In the genomic region with DNA sequence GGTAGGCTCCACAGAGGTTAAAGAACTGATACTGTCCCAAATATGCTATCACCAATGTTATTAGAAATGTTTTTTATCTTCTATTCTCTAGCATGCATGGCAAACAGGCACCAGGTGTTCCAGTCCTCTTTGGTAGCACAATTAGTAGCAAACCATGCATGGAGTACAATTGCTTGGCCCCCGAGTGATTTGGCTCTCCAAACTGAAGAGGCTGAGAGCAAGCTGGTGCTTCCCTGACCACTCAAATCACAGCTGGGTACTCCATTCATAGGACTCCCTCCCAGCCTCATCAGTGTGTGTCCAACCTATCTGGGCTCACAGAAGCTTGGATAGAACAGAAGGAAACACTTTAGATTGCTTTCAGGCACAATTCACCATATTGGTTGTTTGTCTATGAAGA, we compare ENCODE assay signal across 23 cellular contexts.
DNase-seq lines count a peak whose midpoint lies in the region; ATAC-seq lines count a peak whose summit lies in the region.
"Had no signal": no experiment of that assay in that cellular context is flagged by ENCODE, and none has a peak within 500 bp of the region (broad histone marks: within the 10 kb centered on the region; RNA-seq: fewer than 3 reads in every experiment).

No MANE protein-coding gene starts in this region.

- ATAC-seq in GM19463 (IDR thresholded peaks at IDR 0.05; ENCODE audit: unreplicated experiment): no peak
- ATAC-seq in left lobe of liver: no peak
- ATAC-seq: A549; activated CD8-positive, alpha-beta memory T cell treated with anti-CD3 and anti-CD28 coated beads, Interleukin-2, amount 10 ng/mL, durations not matched to agents 7 days and 5 days; activated T-cell treated with anti-CD3 and anti-CD28 coated beads, Interleukin-2, amount 50 U/mL, for 4 hours; gastrocnemius medialis had no signal

- DNase-seq in DMS79 (lab: John Stamatoyannopoulos, UW) (peak; percentile 99), NCI-H128 (lab: John Stamatoyannopoulos, UW; ENCODE audit: unreplicated experiment) (peak; percentile 95), NCI-H2107 treated with DMSO at 0.1 percent for 48 hours (lab: John Stamatoyannopoulos, UW; ENCODE audit: unreplicated experiment) (peak; percentile 97), NCI-H524 treated with DMSO at 0.1 percent for 48 hours (lab: John Stamatoyannopoulos, UW) (peak; percentile 92), left lobe of liver (ENCODE audit: low spot score) (no peak), GDM1 (lab: John Stamatoyannopoulos, UW) (no peak), NOMO-1 treated with DMSO at 0.1 percent for 48 hours (lab: John Stamatoyannopoulos, UW; ENCODE audit: unreplicated experiment) (no peak)
- DNase-seq: activated CD4-positive, alpha-beta T cell treated with anti-CD3 and anti-CD28 coated beads, Interleukin-2, amount 50 U/mL, for 4 hours; activated CD8-positive, alpha-beta memory T cell treated with anti-CD3 and anti-CD28 coated beads, Interleukin-2, amount 10 ng/mL, durations not matched to agents 7 days and 5 days; activated gamma-delta T cell; activated naive CD8-positive, alpha-beta T cell treated with anti-CD3 and anti-CD28 coated beads for 36 hours; activated T-cell treated with anti-CD3 and anti-CD28 coated beads, Interleukin-2, amount 50 U/mL, for 4 hours; anterior cingulate cortex; Calu3; CD4-positive, CD25-positive, alpha-beta regulatory T cell; gastrocnemius medialis; kidney; SHP77 treated with DMSO at 0.1 percent for 48 hours; small intestine; stimulated activated naive CD4-positive, alpha-beta T cell treated with Interleukin-2 at 50 U/mL for 16 hours; T-helper 2 cell had no signal

Comparison
In these comparisons a context has a peak if more than half of its experiments do, and no peak if none do; other contexts are left out.
1. DNase-seq: peak in DMS79 (single experiment), NCI-H128 (single experiment), NCI-H2107 treated with DMSO at 0.1 percent for 48 hours (single experiment) and NCI-H524 treated with DMSO at 0.1 percent for 48 hours (single experiment); none in left lobe of liver (single experiment), GDM1 (single experiment) and NOMO-1 treated with DMSO at 0.1 percent for 48 hours (single experiment).